In genomic region chr16:2484898-2485508, GRCh38 we compare ENCODE assay signal across 25 cellular contexts. TPM values are rescaled to one million over a fixed set of nuclear protein-coding genes. Genes with fewer than 3 reads are reported as not detected.
DNase-seq lines count a peak whose midpoint lies in the region; ATAC-seq, FAIRE-seq and TF ChIP-seq lines count a peak whose summit lies in the region.
"Had no signal": no experiment of that assay in that cellular context is flagged by ENCODE, and none has a peak within 500 bp of the region (broad histone marks: within the 10 kb centered on the region; RNA-seq: fewer than 3 reads in every experiment).

No MANE protein-coding gene starts in this region.

- CTCF ChIA-PET in K562 (lab: Yijun Ruan, JAX; ENCODE audit: low intra/inter-chr PET ratio), result no interaction called here

- peaks cover 14% of the 10 kb centered on the region for H3K4me1 Mint-ChIP-seq in chondrocyte (ENCODE audit: low read depth)

- H4K20me1 ChIP-seq in K562 (replicated peaks; ENCODE audit: control insufficient read depth, insufficient read depth, low read length), result peaks cover 5% of the 10 kb centered on the region; the same call in 1 of the 2 replicates

- TF ChIP-seq POLR2A in K562 (conservative IDR thresholded peaks at IDR 0.05) (no peak), right lobe of liver (IDR thresholded peaks at IDR 0.05) (no peak), upper lobe of left lung (IDR thresholded peaks at IDR 0.05) (no peak)

- TF ChIP-seq EP300 in K562 (IDR thresholded peaks at IDR 0.05; ENCODE audit: low read length), result peak; percentile 49
- TF ChIP-seq EP300 in upper lobe of left lung (IDR thresholded peaks at IDR 0.05), result no peak

- no peak overlapping the region for H3K27ac Mint-ChIP-seq in chondrocyte (ENCODE audit: unreplicated experiment)
- H3K27ac Mint-ChIP-seq: activated CD4-positive, alpha-beta memory T cell treated with anti-CD3 and anti-CD28 coated beads for 36 hours; stimulated activated naive CD8-positive, alpha-beta T cell treated with anti-CD3 and anti-CD28 coated beads, Interleukin-15, amount 100 ng/mL, for 72 hours had no signal

- peak overlapping the region; percentile 53 for H3K27ac ChIP-seq in cardiac muscle cell
- H3K27ac ChIP-seq in right atrium auricular region, result no peak overlapping the region
- peak overlapping the region; percentile 68 for H3K27ac ChIP-seq in K562 (ENCODE audit: extremely low read depth, low read depth, low read length)
- peak overlapping the region; percentile 18 to 78 (median 60) for H3K27ac ChIP-seq in right lobe of liver
- H3K27ac ChIP-seq in upper lobe of left lung, result peak overlapping the region in 3 of 4 donors; percentile 4 to 51 (median 18)
- H3K27ac ChIP-seq: epithelial cell of prostate, transverse colon had no signal

- POLR2A ChIA-PET in K562 (lab: Yijun Ruan, JAX), result interaction anchor here (0.6 to 1.6 kb wide), 7 partner anchors 9 to 520 kb away, joined by 3 to 7 read pairs (median 3); partner anchors contain the start of gene RPS2

- no peaks in the 10 kb centered on the region for H3K9me1 ChIP-seq in K562 (ENCODE audit: control insufficient read depth, insufficient read depth, low read length)

- H3K36me3 Mint-ChIP-seq in chondrocyte (ENCODE audit: low read depth), result peaks cover 3% of the 10 kb centered on the region
- H3K36me3 Mint-ChIP-seq: activated CD4-positive, alpha-beta memory T cell treated with anti-CD3 and anti-CD28 coated beads for 36 hours had no signal

- H3K9me3 Mint-ChIP-seq in chondrocyte (ENCODE audit: low read depth), result no peaks in the 10 kb centered on the region
- H3K9me3 Mint-ChIP-seq: activated CD4-positive, alpha-beta memory T cell treated with anti-CD3 and anti-CD28 coated beads for 36 hours; stimulated activated naive CD8-positive, alpha-beta T cell treated with anti-CD3 and anti-CD28 coated beads, Interleukin-15, amount 100 ng/mL, for 72 hours had no signal

- in situ Hi-C loops in K562 (cut with MboI) (no loop called here), G401 (cut with HindIII; ENCODE audit: low sequenced_read_pairs) (no loop called here)

- ATAC-seq in K562 (peak; percentile 84), right lobe of liver (peak; percentile 80 to 88 (median 85)), upper lobe of left lung (ENCODE audit: low FRiP score in 2 of 2) (no peak)
- ATAC-seq: stimulated activated naive CD8-positive, alpha-beta T cell treated with anti-CD3 and anti-CD28 coated beads, Interleukin-15, amount 100 ng/mL, for 72 hours had no signal

- BruUV-seq in K562 (replicated peaks; lab: Mats Ljungman, UMichigan), result no TSS peak

- no peaks in the 10 kb centered on the region for H3K9me3 ChIP-seq in cardiac muscle cell (ENCODE audit: low read depth)
- H3K9me3 ChIP-seq in right atrium auricular region, result no peaks in the 10 kb centered on the region
- H3K9me3 ChIP-seq in K562 (replicated peaks; ENCODE audit: control insufficient read depth, insufficient read depth, low read depth, low read length), result no peaks in the 10 kb centered on the region
- no peaks in the 10 kb centered on the region for H3K9me3 ChIP-seq in right lobe of liver
- H3K9me3 ChIP-seq in upper lobe of left lung, result no peaks in the 10 kb centered on the region
- H3K9me3 ChIP-seq: transverse colon had no signal

- 20% methylated on average over 13 of the region's 13 CpGs for WGBS in K562 (ENCODE audit: insufficient coverage, low coverage, missing lambda C conversion rate)
- 31% methylated on average over 7 of the region's 13 CpGs for WGBS in right lobe of liver (ENCODE audit: insufficient coverage, low coverage, low lambda C conversion rate, missing lambda C conversion rate)
- 80 to 90% methylated on average over 10 to 13 of the region's 13 CpGs for WGBS in upper lobe of left lung, 2 donors

- no peak overlapping the region for H3K4me3 Mint-ChIP-seq in chondrocyte (ENCODE audit: unreplicated experiment)
- H3K4me3 Mint-ChIP-seq: activated CD4-positive, alpha-beta memory T cell treated with anti-CD3 and anti-CD28 coated beads for 36 hours; stimulated activated naive CD8-positive, alpha-beta T cell treated with anti-CD3 and anti-CD28 coated beads, Interleukin-15, amount 100 ng/mL, for 72 hours had no signal

- H3K4me1 ChIP-seq in cardiac muscle cell (ENCODE audit: low read depth) (peaks cover 9% of the 10 kb centered on the region), right atrium auricular region (peaks cover 0 to 36% of the 10 kb centered on the region in 2 donors), K562 (replicated peaks in 1 of 2; ENCODE audit: control insufficient read depth in 2 of 2, insufficient read depth in 2 of 2, low read length in 2 of 2) (peaks cover 33 to 88% of the 10 kb centered on the region in 2 experiments), right lobe of liver (peaks cover 0 to 36% (median 9%) of the 10 kb centered on the region in 4 donors), upper lobe of left lung (peaks cover 45 to 70% (median 65%) of the 10 kb centered on the region in 4 donors)

- H3K4me2 ChIP-seq in K562 (ENCODE audit: insufficient read depth, low read length), result peak overlapping the region; percentile 70

- H3K79me2 ChIP-seq in K562 (ENCODE audit: control insufficient read depth, insufficient read depth, low read length), result peaks cover 89% of the 10 kb centered on the region

- FAIRE-seq in K562 (lab: Jason Lieb, UNC), result peak; percentile 89
- FAIRE-seq: H1 had no signal

- H3K9ac ChIP-seq in K562 (ENCODE audit: insufficient read depth in 1 of 2, low read depth in 2 of 2, low read length in 2 of 2), result peak overlapping the region; percentile 40 to 89

- DNase-seq in cardiac muscle cell (ENCODE audit: low read depth in 1 of 2, low spot score in 1 of 2), result no peak
- DNase-seq in right atrium auricular region (ENCODE audit: low spot score), result no peak
- peak; percentile 65 to 85 (median 67) for DNase-seq in K562 (ENCODE audit: extremely low read depth in 1 of 4, low spot score in 3 of 4)
- DNase-seq in right lobe of liver, result peak; percentile 65 to 80 (median 78)
- DNase-seq in upper lobe of left lung, result no peak
- DNase-seq in chondrocyte (ENCODE audit: low spot score), result no peak
- DNase-seq in DMS79 treated with DMSO at 0.1 percent for 48 hours (lab: John Stamatoyannopoulos, UW), result no peak
- no peak for DNase-seq in G401 (ENCODE audit: low spot score)
- DNase-seq: ACHN; activated CD4-positive, alpha-beta memory T cell treated with anti-CD3 and anti-CD28 coated beads for 36 hours; activated CD4-positive, CD25-positive, alpha-beta regulatory T cell; activated gamma-delta T cell treated with Interleukin-2 at 50 U/mL for 16 hours; activated T-cell treated with anti-CD3 and anti-CD28 coated beads for 4 hours; amniotic stem cell; foreskin fibroblast; GDM1; hippocampal formation; NCI-H1694; NCI-H69; stimulated activated naive CD8-positive, alpha-beta T cell treated with anti-CD3 and anti-CD28 coated beads, Interleukin-15, amount 100 ng/mL, for 72 hours; T1000; transverse colon had no signal

- H3K36me3 ChIP-seq in cardiac muscle cell (no peaks in the 10 kb centered on the region), right atrium auricular region (no peaks in the 10 kb centered on the region), K562 (ENCODE audit: control insufficient read depth, insufficient read depth, low read length) (peaks cover 49% of the 10 kb centered on the region; the same call in 2 of the 3 replicates), right lobe of liver (no peaks in the 10 kb centered on the region), upper lobe of left lung (peaks cover 0 to 3% (median 0%) of the 10 kb centered on the region in 4 donors)
- H3K36me3 ChIP-seq: transverse colon had no signal

- TF ChIP-seq RAD21 in K562 (CRISPR knock-in tag; conservative IDR thresholded peaks at IDR 0.05 in 1 of 2, IDR thresholded peaks at IDR 0.05 in 1 of 2), result no peak

- H3K27me3 ChIP-seq in cardiac muscle cell (no peaks in the 10 kb centered on the region), right atrium auricular region (no peaks in the 10 kb centered on the region), K562 (ENCODE audit: control insufficient read depth in 2 of 2, insufficient read depth in 2 of 2, low read length in 2 of 2) (no peaks in the 10 kb centered on the region), right lobe of liver (no peaks in the 10 kb centered on the region), upper lobe of left lung (no peaks in the 10 kb centered on the region)
- H3K27me3 ChIP-seq: transverse colon had no signal

- peak overlapping the region; percentile 34; the same call in 1 of the 2 replicates for H2AFZ ChIP-seq in K562 (ENCODE audit: low read depth, low read length)

- no peak for TF ChIP-seq CTCF in cardiac muscle cell (IDR thresholded peaks at IDR 0.05; ENCODE audit: low read depth, low read length)
- no peak for TF ChIP-seq CTCF in right atrium auricular region (IDR thresholded peaks at IDR 0.05)
- no peak for TF ChIP-seq CTCF in K562 (IDR thresholded peaks at IDR 0.05 in 2 of 3, conservative IDR thresholded peaks at IDR 0.05 in 1 of 3; ENCODE audit: insufficient read depth in 2 of 3, low read depth in 1 of 3, low read length in 3 of 3)
- no peak for TF ChIP-seq CTCF in right lobe of liver (IDR thresholded peaks at IDR 0.05)
- no peak for TF ChIP-seq CTCF in upper lobe of left lung (IDR thresholded peaks at IDR 0.05)
- no peak for TF ChIP-seq CTCF in chondrocyte (IDR thresholded peaks at IDR 0.05)

- intact Hi-C loops in K562 (cut with micrococcal nuclease), result no loop called here
- intact Hi-C loops in right lobe of liver (cut with DNase I), result no loop called here

- H3K27me3 Mint-ChIP-seq in chondrocyte (ENCODE audit: low read depth), result no peaks in the 10 kb centered on the region
- H3K27me3 Mint-ChIP-seq: activated CD4-positive, alpha-beta memory T cell treated with anti-CD3 and anti-CD28 coated beads for 36 hours; stimulated activated naive CD8-positive, alpha-beta T cell treated with anti-CD3 and anti-CD28 coated beads, Interleukin-15, amount 100 ng/mL, for 72 hours had no signal

- no peak overlapping the region for H3K4me3 ChIP-seq in cardiac muscle cell
- H3K4me3 ChIP-seq in right atrium auricular region, result no peak overlapping the region
- H3K4me3 ChIP-seq in K562, result no peak overlapping the region
- no peak overlapping the region for H3K4me3 ChIP-seq in right lobe of liver
- no peak overlapping the region for H3K4me3 ChIP-seq in upper lobe of left lung
- H3K4me3 ChIP-seq: lung, transverse colon had no signal

RNA-seq across cellular contexts. Expression of gene TBC1D24, which starts 10.1 kb away (rescaled TPM):
- total RNA-seq in cardiac muscle cell, result 17.3 and 23.6 TPM in 2 replicates
- polyA plus RNA-seq in cardiac muscle cell, result 8.2 and 10.2 TPM in 2 replicates
- total RNA-seq in right atrium auricular region, result 10 to 100 TPM in 1 of 2 donors, 1 to 10 TPM in 1; 9.6 to 10.5 TPM
- total RNA-seq in K562 (2011; cell fraction: chromatin; rRNA removed; ENCODE audit: low replicate concordance), result 29.2 and 69.3 TPM in 2 replicates
- total RNA-seq in K562 (2011; cell fraction: nucleolus; rRNA removed), result 36.9 and 38.2 TPM in 2 replicates
- 27.0 and 36.9 TPM in 2 replicates for total RNA-seq in K562 (2011; cell fraction: nucleoplasm; rRNA removed)
- 7.2 and 13.4 TPM in 2 replicates for total RNA-seq in K562 (2014; rRNA removed)
- total RNA-seq in K562 (2014; rRNA removed; fragmentation: Illumina TruSeq; extraction: Trizol), result 4.2 and 4.9 TPM in 2 replicates
- 9.1 and 11.2 TPM in 2 replicates for total RNA-seq in K562 (2015; rRNA removed; fragmentation: Illumina TruSeq; extraction: Trizol)
- total RNA-seq in K562 (2021), result 22.6 and 24.3 TPM in 2 replicates
- 5.7 and 9.4 TPM in 2 replicates for polyA plus RNA-seq in K562 (2011; rRNA removed)
- 7.1 and 12.3 TPM in 2 replicates for polyA plus RNA-seq in K562 (2011; cell fraction: cytosol; rRNA removed)
- polyA plus RNA-seq in K562 (2011; cell fraction: nucleus; rRNA removed), result 22.9 and 34.2 TPM in 2 replicates
- polyA plus RNA-seq in K562 (2012), result 8.5 and 9.1 TPM in 2 replicates
- polyA plus RNA-seq in K562 (2014; fragmentation: Illumina TruSeq; extraction: Trizol), result 7.2 and 9.4 TPM in 2 replicates
- 1 to 10 TPM; 1.7 to 4.2 TPM for polyA plus RNA-seq in K562 (2014; fragmentation: Nextera tagmentation; extraction: Ambion mirVana)
- polyA plus RNA-seq in K562 (2014; rRNA removed), result 8.3 and 9.3 TPM in 2 replicates
- 6.5 and 9.7 TPM in 2 replicates for polyA minus RNA-seq in K562 (2011; rRNA and poly(A)+ RNA removed)
- polyA minus RNA-seq in K562 (2011; cell fraction: cytosol; rRNA and poly(A)+ RNA removed), result 13.1 and 14.3 TPM in 2 replicates
- polyA minus RNA-seq in K562 (2011; cell fraction: nucleus; rRNA and poly(A)+ RNA removed), result 12.5 and 15.3 TPM in 2 replicates
- total RNA-seq in right lobe of liver, result 10 to 100 TPM; 14.9 to 22.7 (median 17.5) TPM
- total RNA-seq in upper lobe of left lung, result 10 to 100 TPM; 25.9 to 49.6 (median 37.2) TPM
- total RNA-seq in chondrocyte, result 17.9 to 19.6 TPM (median 18.7 TPM) in 3 replicates
- total RNA-seq in G401 (2014; rRNA removed; shearing (Covaris generic)), result 9.4 and 13.0 TPM in 2 replicates

RNA-seq across cellular contexts. Expression of gene NTN3, which starts 13.9 kb away (rescaled TPM):
- total RNA-seq in cardiac muscle cell (9.4 and 20.5 TPM in 2 replicates), right atrium auricular region (under 1 TPM; 0.22 to 0.51 TPM), K562 (2014; rRNA removed) (not detected in 2 replicates), K562 (2014; rRNA removed; fragmentation: Illumina TruSeq; extraction: Trizol) (not detected in 2 replicates), K562 (2015; rRNA removed; fragmentation: Illumina TruSeq; extraction: Trizol) (not detected in 2 replicates), K562 (2021) (not detected in 2 replicates), right lobe of liver (1 to 10 TPM in 4 of 6 experiments, under 1 TPM in 2; 0.39 to 2.1 (median 1.2) TPM), upper lobe of left lung (not detected), chondrocyte (1.5 to 2.1 TPM (median 1.8 TPM) in 3 replicates)
- polyA plus RNA-seq in cardiac muscle cell (1.6 and 5.6 TPM in 2 replicates), K562 (2011; rRNA removed) (not detected in 2 replicates), K562 (2014; fragmentation: Illumina TruSeq; extraction: Trizol) (not detected in 2 replicates), K562 (2014; fragmentation: Nextera tagmentation; extraction: Ambion mirVana) (not detected), K562 (2014; rRNA removed) (not detected in 2 replicates)
- 0.42 TPM in 1 of 2 replicates, not detected in the other for total RNA-seq in K562 (2011; cell fraction: chromatin; rRNA removed; ENCODE audit: low replicate concordance)
- total RNA-seq in K562 (2011; cell fraction: nucleolus; rRNA removed), result 0.13 and 0.17 TPM in 2 replicates
- not detected in 2 replicates for total RNA-seq in K562 (2011; cell fraction: nucleoplasm; rRNA removed)
- polyA plus RNA-seq in K562 (2011; cell fraction: cytosol; rRNA removed), result not detected in 2 replicates
- not detected in 2 replicates for polyA plus RNA-seq in K562 (2011; cell fraction: nucleus; rRNA removed)
- 0.07 and 0.08 TPM in 2 replicates for polyA plus RNA-seq in K562 (2012)
- not detected in 2 replicates for polyA minus RNA-seq in K562 (2011; rRNA and poly(A)+ RNA removed)
- polyA minus RNA-seq in K562 (2011; cell fraction: cytosol; rRNA and poly(A)+ RNA removed), result not detected in 2 replicates
- polyA minus RNA-seq in K562 (2011; cell fraction: nucleus; rRNA and poly(A)+ RNA removed), result not detected in 2 replicates
- 2.0 and 4.4 TPM in 2 replicates for total RNA-seq in G401 (2014; rRNA removed; shearing (Covaris generic))
- total RNA-seq: activated CD4-positive, alpha-beta memory T cell treated with anti-CD3 and anti-CD28 coated beads for 36 hours; transverse colon had no signal

RNA-seq across cellular contexts. Expression of gene TEDC2, which starts 25.1 kb away (rescaled TPM):
- total RNA-seq in cardiac muscle cell, result 27.3 and 34.8 TPM in 2 replicates
- 30.7 and 34.4 TPM in 2 replicates for polyA plus RNA-seq in cardiac muscle cell
- total RNA-seq in right atrium auricular region, result 1 to 10 TPM in 1 of 2 donors, under 1 TPM in 1; 0.63 to 4.1 TPM
- total RNA-seq in K562 (2011; cell fraction: chromatin; rRNA removed; ENCODE audit: low replicate concordance), result 28.4 and 114 TPM in 2 replicates
- total RNA-seq in K562 (2011; cell fraction: nucleolus; rRNA removed), result 102 and 124 TPM in 2 replicates
- total RNA-seq in K562 (2011; cell fraction: nucleoplasm; rRNA removed), result 40.8 and 51.4 TPM in 2 replicates
- 50.2 and 66.0 TPM in 2 replicates for total RNA-seq in K562 (2014; rRNA removed)
- total RNA-seq in K562 (2014; rRNA removed; fragmentation: Illumina TruSeq; extraction: Trizol), result 6.4 and 11.6 TPM in 2 replicates
- total RNA-seq in K562 (2015; rRNA removed; fragmentation: Illumina TruSeq; extraction: Trizol), result 25.8 and 28.4 TPM in 2 replicates
- total RNA-seq in K562 (2021), result 43.0 and 46.1 TPM in 2 replicates
- polyA plus RNA-seq in K562 (2011; rRNA removed), result 11.5 and 19.7 TPM in 2 replicates
- 12.4 and 30.6 TPM in 2 replicates for polyA plus RNA-seq in K562 (2011; cell fraction: cytosol; rRNA removed)
- polyA plus RNA-seq in K562 (2011; cell fraction: nucleus; rRNA removed), result 115 and 152 TPM in 2 replicates
- 25.5 and 36.0 TPM in 2 replicates for polyA plus RNA-seq in K562 (2012)
- 17.6 and 21.1 TPM in 2 replicates for polyA plus RNA-seq in K562 (2014; fragmentation: Illumina TruSeq; extraction: Trizol)
- polyA plus RNA-seq in K562 (2014; fragmentation: Nextera tagmentation; extraction: Ambion mirVana), result 1 to 10 TPM in 1 of 2 experiments, under 1 TPM in 1; 0.75 to 2.2 TPM
- polyA plus RNA-seq in K562 (2014; rRNA removed), result 46.1 and 57.0 TPM in 2 replicates
- 3.6 and 6.3 TPM in 2 replicates for polyA minus RNA-seq in K562 (2011; rRNA and poly(A)+ RNA removed)
- polyA minus RNA-seq in K562 (2011; cell fraction: cytosol; rRNA and poly(A)+ RNA removed), result 5.9 and 8.8 TPM in 2 replicates
- 44.7 and 53.2 TPM in 2 replicates for polyA minus RNA-seq in K562 (2011; cell fraction: nucleus; rRNA and poly(A)+ RNA removed)
- 1 to 10 TPM in 3 of 6 experiments, under 1 TPM in 3; 0.35 to 2.8 (median 0.87) TPM for total RNA-seq in right lobe of liver
- 1 to 10 TPM in 4 of 6 donors, under 1 TPM in 1, not detected in 1; 0.61 to 2.7 (median 1.7) TPM for total RNA-seq in upper lobe of left lung
- 3.9 to 6.5 TPM (median 5.5 TPM) in 3 replicates for total RNA-seq in chondrocyte
- total RNA-seq in G401 (2014; rRNA removed; shearing (Covaris generic)), result 42.8 and 49.9 TPM in 2 replicates

RNA-seq across cellular contexts. Expression of gene ATP6V0C, which starts 28.7 kb away (rescaled TPM):
- total RNA-seq in cardiac muscle cell, result 92.4 and 117 TPM in 2 replicates
- polyA plus RNA-seq in cardiac muscle cell, result 184 and 281 TPM in 2 replicates
- 100 to 1,000 TPM in 1 of 2 donors, 10 to 100 TPM in 1; 63.7 to 107 TPM for total RNA-seq in right atrium auricular region
- total RNA-seq in K562 (2011; cell fraction: chromatin; rRNA removed; ENCODE audit: low replicate concordance), result 30.3 and 91.0 TPM in 2 replicates
- 132 and 138 TPM in 2 replicates for total RNA-seq in K562 (2011; cell fraction: nucleolus; rRNA removed)
- 102 and 104 TPM in 2 replicates for total RNA-seq in K562 (2011; cell fraction: nucleoplasm; rRNA removed)
- total RNA-seq in K562 (2014; rRNA removed), result 28.4 and 48.6 TPM in 2 replicates
- total RNA-seq in K562 (2014; rRNA removed; fragmentation: Illumina TruSeq; extraction: Trizol), result 10.2 and 10.8 TPM in 2 replicates
- total RNA-seq in K562 (2015; rRNA removed; fragmentation: Illumina TruSeq; extraction: Trizol), result 22.7 and 24.3 TPM in 2 replicates
- total RNA-seq in K562 (2021), result 213 and 228 TPM in 2 replicates
- 7.1 and 14.1 TPM in 2 replicates for polyA plus RNA-seq in K562 (2011; rRNA removed)
- polyA plus RNA-seq in K562 (2011; cell fraction: cytosol; rRNA removed), result 28.4 and 49.5 TPM in 2 replicates
- 18.4 and 28.6 TPM in 2 replicates for polyA plus RNA-seq in K562 (2011; cell fraction: nucleus; rRNA removed)
- polyA plus RNA-seq in K562 (2012), result 228 and 237 TPM in 2 replicates
- 44.5 and 83.3 TPM in 2 replicates for polyA plus RNA-seq in K562 (2014; fragmentation: Illumina TruSeq; extraction: Trizol)
- 1 to 10 TPM; 2.9 to 5.2 TPM for polyA plus RNA-seq in K562 (2014; fragmentation: Nextera tagmentation; extraction: Ambion mirVana)
- 63.0 and 66.3 TPM in 2 replicates for polyA plus RNA-seq in K562 (2014; rRNA removed)
- polyA minus RNA-seq in K562 (2011; rRNA and poly(A)+ RNA removed), result 4.5 and 5.5 TPM in 2 replicates
- 81.8 and 143 TPM in 2 replicates for polyA minus RNA-seq in K562 (2011; cell fraction: cytosol; rRNA and poly(A)+ RNA removed)
- 8.2 and 10.8 TPM in 2 replicates for polyA minus RNA-seq in K562 (2011; cell fraction: nucleus; rRNA and poly(A)+ RNA removed)
- total RNA-seq in right lobe of liver, result 100 to 1,000 TPM in 1 of 6 experiments, 10 to 100 TPM in 5; 71.5 to 100 (median 79.4) TPM
- total RNA-seq in upper lobe of left lung, result 100 to 1,000 TPM in 4 of 6 donors, 10 to 100 TPM in 2; 84.9 to 332 (median 164) TPM
- 168 to 200 TPM (median 197 TPM) in 3 replicates for total RNA-seq in chondrocyte
- total RNA-seq in G401 (2014; rRNA removed; shearing (Covaris generic)), result 17.4 and 41.8 TPM in 2 replicates

RNA-seq across cellular contexts. Expression of gene AMDHD2, which starts 35.2 kb away (rescaled TPM):
- total RNA-seq in cardiac muscle cell, result 32.4 and 39.2 TPM in 2 replicates
- 25.0 and 30.2 TPM in 2 replicates for polyA plus RNA-seq in cardiac muscle cell
- 10 to 100 TPM; 10.6 to 12.6 TPM for total RNA-seq in right atrium auricular region
- total RNA-seq in K562 (2011; cell fraction: chromatin; rRNA removed; ENCODE audit: low replicate concordance), result 56.1 and 256 TPM in 2 replicates
- 207 and 245 TPM in 2 replicates for total RNA-seq in K562 (2011; cell fraction: nucleolus; rRNA removed)
- 104 and 109 TPM in 2 replicates for total RNA-seq in K562 (2011; cell fraction: nucleoplasm; rRNA removed)
- 39.5 and 48.7 TPM in 2 replicates for total RNA-seq in K562 (2014; rRNA removed)
- 2.0 and 3.6 TPM in 2 replicates for total RNA-seq in K562 (2014; rRNA removed; fragmentation: Illumina TruSeq; extraction: Trizol)
- total RNA-seq in K562 (2015; rRNA removed; fragmentation: Illumina TruSeq; extraction: Trizol), result 23.0 and 24.9 TPM in 2 replicates
- total RNA-seq in K562 (2021), result 42.3 and 55.1 TPM in 2 replicates
- polyA plus RNA-seq in K562 (2011; rRNA removed), result 11.7 and 19.0 TPM in 2 replicates
- 12.6 and 34.7 TPM in 2 replicates for polyA plus RNA-seq in K562 (2011; cell fraction: cytosol; rRNA removed)
- 186 and 323 TPM in 2 replicates for polyA plus RNA-seq in K562 (2011; cell fraction: nucleus; rRNA removed)
- polyA plus RNA-seq in K562 (2012), result 37.8 and 57.1 TPM in 2 replicates
- polyA plus RNA-seq in K562 (2014; fragmentation: Illumina TruSeq; extraction: Trizol), result 10.1 and 18.1 TPM in 2 replicates
- under 1 TPM in 1 of 2 experiments, not detected in 1; 0.38 TPM for polyA plus RNA-seq in K562 (2014; fragmentation: Nextera tagmentation; extraction: Ambion mirVana)
- polyA plus RNA-seq in K562 (2014; rRNA removed), result 54.4 and 56.9 TPM in 2 replicates
- 2.0 and 5.0 TPM in 2 replicates for polyA minus RNA-seq in K562 (2011; rRNA and poly(A)+ RNA removed)
- 11.7 and 14.9 TPM in 2 replicates for polyA minus RNA-seq in K562 (2011; cell fraction: cytosol; rRNA and poly(A)+ RNA removed)
- 48.8 and 59.8 TPM in 2 replicates for polyA minus RNA-seq in K562 (2011; cell fraction: nucleus; rRNA and poly(A)+ RNA removed)
- total RNA-seq in right lobe of liver, result 10 to 100 TPM; 12.3 to 24.9 (median 21.4) TPM
- total RNA-seq in upper lobe of left lung, result 100 to 1,000 TPM in 1 of 6 donors, 10 to 100 TPM in 5; 33.0 to 126 (median 68.4) TPM
- 35.4 to 37.0 TPM (median 36.3 TPM) in 3 replicates for total RNA-seq in chondrocyte
- 75.0 and 86.2 TPM in 2 replicates for total RNA-seq in G401 (2014; rRNA removed; shearing (Covaris generic))

Comparison
In these comparisons a context has a peak if more than half of its experiments do, and no peak if none do; other contexts are left out.
1. H3K27ac ChIP-seq: peak in cardiac muscle cell (single experiment), K562 (single experiment), right lobe of liver (3 of 3) and upper lobe of left lung (3 of 4); none in right atrium auricular region (0 of 2).
2. DNase-seq: peak in K562 (4 of 4) and right lobe of liver (3 of 3); none in cardiac muscle cell (0 of 2), right atrium auricular region (single experiment), upper lobe of left lung (0 of 2), chondrocyte (single experiment), DMS79 treated with DMSO at 0.1 percent for 48 hours (single experiment) and G401 (single experiment).
3. ATAC-seq: peak in K562 (single experiment) and right lobe of liver (4 of 4); none in upper lobe of left lung (0 of 2).